Comparison of ENCODE assay signal across 16 cellular contexts in genomic region chr1:236997882-236998281, GRCh38. TPM values are rescaled to one million over a fixed set of nuclear protein-coding genes. Genes with fewer than 3 reads are reported as not detected.
A peak's percentile ranks its signal among the peaks of the same experiment; 100 is the strongest.
DNase-seq lines count a peak whose midpoint lies in the region; ATAC-seq lines count a peak whose summit lies in the region.
"Had no signal": no experiment of that assay in that cellular context is flagged by ENCODE, and none has a peak within 500 bp of the region (broad histone marks: within the 10 kb centered on the region; RNA-seq: fewer than 3 reads in every experiment).

No MANE protein-coding gene starts in this region.

- no peaks in the 10 kb centered on the region for H3K27me3 Mint-ChIP-seq in stimulated activated memory B cell treated with anti-CD40 and anti-IgM and Interleukin-4, amounts not matched to agents 10 μg/mL and 1 μg/mL and 100 μg/mL, for 72 hours

- H3K4me1 Mint-ChIP-seq in stimulated activated memory B cell treated with anti-CD40 and anti-IgM and Interleukin-4, amounts not matched to agents 10 μg/mL and 1 μg/mL and 100 μg/mL, for 72 hours, result no peaks in the 10 kb centered on the region
- H3K4me1 Mint-ChIP-seq: immature natural killer cell had no signal

- H3K36me3 Mint-ChIP-seq in stimulated activated memory B cell treated with anti-CD40 and anti-IgM and Interleukin-4, amounts not matched to agents 10 μg/mL and 1 μg/mL and 100 μg/mL, for 72 hours, result no peaks in the 10 kb centered on the region
- H3K36me3 Mint-ChIP-seq: immature natural killer cell had no signal

- ATAC-seq in left cardiac atrium (peak; percentile 82 to 90), HG02981 (IDR thresholded peaks at IDR 0.05; ENCODE audit: unreplicated experiment) (no peak)
- ATAC-seq in stimulated activated memory B cell treated with anti-CD40 and anti-IgM and Interleukin-4, amounts not matched to agents 10 μg/mL and 1 μg/mL and 100 μg/mL, for 72 hours, result peak; percentile 39
- ATAC-seq: mucosa of descending colon, pancreas had no signal

- H3K9me3 Mint-ChIP-seq in stimulated activated memory B cell treated with anti-CD40 and anti-IgM and Interleukin-4, amounts not matched to agents 10 μg/mL and 1 μg/mL and 100 μg/mL, for 72 hours, result no peaks in the 10 kb centered on the region

- H3K27ac Mint-ChIP-seq in stimulated activated memory B cell treated with anti-CD40 and anti-IgM and Interleukin-4, amounts not matched to agents 10 μg/mL and 1 μg/mL and 100 μg/mL, for 72 hours, result no peak overlapping the region
- H3K27ac Mint-ChIP-seq: immature natural killer cell had no signal

- no peak overlapping the region for H3K4me3 Mint-ChIP-seq in stimulated activated memory B cell treated with anti-CD40 and anti-IgM and Interleukin-4, amounts not matched to agents 10 μg/mL and 1 μg/mL and 100 μg/mL, for 72 hours
- H3K4me3 Mint-ChIP-seq: immature natural killer cell had no signal

- intact Hi-C loops in left cardiac atrium (cut with DNase I), result loop anchor here in 1 of 2 donors (10.0 kb wide), 1 partner anchor 47 kb away; the partner anchor contains the start of gene RYR2

- DNase-seq in NCI-H1092 (lab: John Stamatoyannopoulos, UW), result peak; percentile 68
- peak; percentile 35 for DNase-seq in SK-N-DZ (ENCODE audit: low spot score)
- DNase-seq in left cardiac atrium, result peak; percentile 55
- no peak for DNase-seq in effector CD4-positive, alpha-beta T cell
- no peak for DNase-seq in NCI-H128 (lab: John Stamatoyannopoulos, UW; ENCODE audit: unreplicated experiment)
- DNase-seq: activated effector memory CD4-positive, alpha-beta T cell treated with anti-CD3 and anti-CD28 coated beads, Interleukin-2, amount 50 U/mL, for 16 hours; DND-41; mucosa of descending colon; NCI-H187; pancreas had no signal

RNA-seq across cellular contexts. Expression of gene MT1HL1, which starts 6.4 kb away (rescaled TPM):
- polyA plus RNA-seq in SK-N-DZ (2014; cell fraction: cytosol; rRNA removed), result not detected in 2 replicates
- not detected in 2 replicates for polyA plus RNA-seq in SK-N-DZ (2014; cell fraction: nucleus; rRNA removed)
- total RNA-seq in left cardiac atrium, result not detected
- total RNA-seq: activated CD8-positive, alpha-beta memory T cell treated with anti-CD3 and anti-CD28 coated beads for 36 hours; fibroblast of villous mesenchyme; mucosa of descending colon; pancreas had no signal
- polyA plus RNA-seq: BJ, immature natural killer cell, pancreas had no signal

RNA-seq across cellular contexts. Expression of gene RYR2, which starts 44.1 kb away (rescaled TPM):
- 1.4 and 3.1 TPM in 2 replicates for polyA plus RNA-seq in SK-N-DZ (2014; cell fraction: cytosol; rRNA removed)
- polyA plus RNA-seq in SK-N-DZ (2014; cell fraction: nucleus; rRNA removed), result 3.7 and 5.1 TPM in 2 replicates
- total RNA-seq in left cardiac atrium, result 100 to 1,000 TPM; 433 to 446 TPM
- total RNA-seq: fibroblast of villous mesenchyme had no signal
- polyA plus RNA-seq: BJ had no signal

Comparison
In these comparisons a context has a peak if more than half of its experiments do, and no peak if none do; other contexts are left out.
1. DNase-seq: peak in NCI-H1092 (single experiment), SK-N-DZ (single experiment) and left cardiac atrium (single experiment); none in effector CD4-positive, alpha-beta T cell (single experiment) and NCI-H128 (single experiment).